ENCODE assay signal across 18 cellular contexts in genomic region chr4:86338521-86338920, GRCh38. TPM values are rescaled to one million over a fixed set of nuclear protein-coding genes. Genes with fewer than 3 reads are reported as not detected.
A peak's percentile ranks its signal among the peaks of the same experiment; 100 is the strongest.
DNase-seq lines count a peak whose midpoint lies in the region; ATAC-seq and TF ChIP-seq lines count a peak whose summit lies in the region.
"Had no signal": no experiment of that assay in that cellular context is flagged by ENCODE, and none has a peak within 500 bp of the region (broad histone marks: within the 10 kb centered on the region; RNA-seq: fewer than 3 reads in every experiment).

No MANE protein-coding gene starts in this region.

- ATAC-seq in SK-N-SH treated with all-trans-retinoic acid at 6 μM for 48 hours (peak; percentile 24; the same call in 2 of the 3 replicates), HG02870 (IDR thresholded peaks at IDR 0.05; ENCODE audit: unreplicated experiment) (no peak), right lobe of liver (no peak), GM19324 (IDR thresholded peaks at IDR 0.05; ENCODE audit: low FRiP score, unreplicated experiment) (no peak)
- ATAC-seq: activated CD4-positive, alpha-beta T cell treated with anti-CD3 and anti-CD28 coated beads for 36 hours; activated T-helper 17 cell treated with anti-CD3 and anti-CD28 coated beads, Interleukin-2, amount 50 U/mL, for 72 hours; K562; stimulated activated memory B cell treated with anti-CD40 and anti-IgM and Interleukin-4, amounts not matched to agents 10 μg/mL and 1 μg/mL and 100 μg/mL, for 72 hours had no signal

- H3K9me3 ChIP-seq in GM23248 (ENCODE audit: low read depth) (no peaks in the 10 kb centered on the region), right lobe of liver (no peaks in the 10 kb centered on the region)
- H3K9me3 ChIP-seq: thyroid gland had no signal

- no peak overlapping the region for H2AFZ ChIP-seq in GM23248

- H3K36me3 Mint-ChIP-seq in osteocyte (ENCODE audit: unreplicated experiment): no peaks in the 10 kb centered on the region
- H3K36me3 Mint-ChIP-seq: stimulated activated memory B cell treated with anti-CD40 and anti-IgM and Interleukin-4, amounts not matched to agents 10 μg/mL and 1 μg/mL and 100 μg/mL, for 72 hours had no signal

- no peaks in the 10 kb centered on the region for H3K79me2 ChIP-seq in GM23248 (ENCODE audit: insufficient read depth)

- peaks cover 25% of the 10 kb centered on the region for H3F3A ChIP-seq in GM23248 (ENCODE audit: insufficient read depth)

- H3K27me3 ChIP-seq in GM23248 (replicated peaks; ENCODE audit: insufficient read depth) (no peaks in the 10 kb centered on the region), right lobe of liver (no peaks in the 10 kb centered on the region)
- H3K27me3 ChIP-seq: thyroid gland had no signal

- H3K27me3 Mint-ChIP-seq in osteocyte (ENCODE audit: unreplicated experiment): no peaks in the 10 kb centered on the region

- peak overlapping the region; percentile 57 for H3K27ac ChIP-seq in GM23248
- no peak overlapping the region for H3K27ac ChIP-seq in right lobe of liver
- H3K27ac ChIP-seq: RWPE1, thyroid gland had no signal

- no peak for TF ChIP-seq POLR2A in right lobe of liver (IDR thresholded peaks at IDR 0.05)

- peaks cover 23% of the 10 kb centered on the region for H3K4me1 Mint-ChIP-seq in osteocyte (ENCODE audit: unreplicated experiment)
- H3K4me1 Mint-ChIP-seq: activated CD4-positive, alpha-beta T cell treated with anti-CD3 and anti-CD28 coated beads for 36 hours; activated T-helper 17 cell treated with anti-CD3 and anti-CD28 coated beads, Interleukin-2, amount 50 U/mL, for 72 hours; stimulated activated memory B cell treated with anti-CD40 and anti-IgM and Interleukin-4, amounts not matched to agents 10 μg/mL and 1 μg/mL and 100 μg/mL, for 72 hours had no signal

- H3K36me3 ChIP-seq in GM23248 (ENCODE audit: low read depth) (no peaks in the 10 kb centered on the region), right lobe of liver (no peaks in the 10 kb centered on the region)
- H3K36me3 ChIP-seq: thyroid gland had no signal

- no peak overlapping the region for H3K4me3 Mint-ChIP-seq in osteocyte (ENCODE audit: unreplicated experiment)
- H3K4me3 Mint-ChIP-seq: activated CD4-positive, alpha-beta T cell treated with anti-CD3 and anti-CD28 coated beads for 36 hours; activated T-helper 17 cell treated with anti-CD3 and anti-CD28 coated beads, Interleukin-2, amount 50 U/mL, for 72 hours; stimulated activated memory B cell treated with anti-CD40 and anti-IgM and Interleukin-4, amounts not matched to agents 10 μg/mL and 1 μg/mL and 100 μg/mL, for 72 hours had no signal

- no peaks in the 10 kb centered on the region for H4K20me1 ChIP-seq in GM23248 (ENCODE audit: insufficient read depth)

- H3K9ac ChIP-seq in GM23248: no peak overlapping the region

- no peaks in the 10 kb centered on the region for H3K9me3 Mint-ChIP-seq in osteocyte (ENCODE audit: unreplicated experiment)
- H3K9me3 Mint-ChIP-seq: activated T-helper 17 cell treated with anti-CD3 and anti-CD28 coated beads, Interleukin-2, amount 50 U/mL, for 72 hours; stimulated activated memory B cell treated with anti-CD40 and anti-IgM and Interleukin-4, amounts not matched to agents 10 μg/mL and 1 μg/mL and 100 μg/mL, for 72 hours had no signal

- intact Hi-C loops in right lobe of liver (cut with DNase I): no loop called here

- no peaks in the 10 kb centered on the region for H3K9me2 ChIP-seq in GM23248 (ENCODE audit: insufficient read depth)

- WGBS in GM23248 (ENCODE audit: low coverage in 1 of 2, low lambda C conversion rate in 2 of 2, missing lambda C conversion rate in 2 of 2), 2 experiments: 59 to 64% methylated on average over 3 of the region's 3 CpGs
- 49% methylated on average over 3 of the region's 3 CpGs for WGBS in right lobe of liver (ENCODE audit: insufficient coverage, low coverage, low lambda C conversion rate, missing lambda C conversion rate)

- peaks cover 29% of the 10 kb centered on the region for H3K4me1 ChIP-seq in GM23248 (ENCODE audit: insufficient read depth)
- H3K4me1 ChIP-seq in right lobe of liver: no peaks in the 10 kb centered on the region

- in situ Hi-C loops in GM23248 (cut with MboI): no loop called here

- DNase-seq in GM23248: peak; percentile 43
- DNase-seq in fibroblast of gingiva (ENCODE audit: low read depth): peak; percentile 4
- no peak for DNase-seq in osteocyte (ENCODE audit: extremely low spot score, unreplicated experiment)
- no peak for DNase-seq in right lobe of liver
- no peak for DNase-seq in NCI-H510A treated with DMSO at 0.1 percent for 48 hours (lab: John Stamatoyannopoulos, UW)
- DNase-seq: activated CD4-positive, alpha-beta T cell treated with anti-CD3 and anti-CD28 coated beads for 36 hours; DND-41; effector CD8-positive, alpha-beta T cell; NCI-H2029; NCI-H446 treated with DMSO at 0.1 percent for 48 hours; thyroid gland had no signal

- peak overlapping the region; percentile 76 for H3K27ac Mint-ChIP-seq in osteocyte (ENCODE audit: unreplicated experiment)
- H3K27ac Mint-ChIP-seq: activated CD4-positive, alpha-beta T cell treated with anti-CD3 and anti-CD28 coated beads for 36 hours; activated T-helper 17 cell treated with anti-CD3 and anti-CD28 coated beads, Interleukin-2, amount 50 U/mL, for 72 hours; stimulated activated memory B cell treated with anti-CD40 and anti-IgM and Interleukin-4, amounts not matched to agents 10 μg/mL and 1 μg/mL and 100 μg/mL, for 72 hours had no signal

- no peak for TF ChIP-seq CTCF in osteocyte (IDR thresholded peaks at IDR 0.05)
- TF ChIP-seq CTCF in right lobe of liver (IDR thresholded peaks at IDR 0.05): no peak

- peak overlapping the region; percentile 39 for H3K4me2 ChIP-seq in GM23248 (ENCODE audit: unreplicated experiment)

- H3K4me3 ChIP-seq in GM23248: no peak overlapping the region
- H3K4me3 ChIP-seq in right lobe of liver: no peak overlapping the region
- H3K4me3 ChIP-seq: K562, thyroid gland had no signal

TF ChIP-seq in SK-N-SH treated with all-trans-retinoic acid at 6 μM for 48 hours, 23 proteins besides CTCF, POLR2A, EP300 and RAD21:
- TF ChIP-seq ISL1 (CRISPR knock-in tag; IDR thresholded peaks at IDR 0.05) (peak; percentile 37), CSRNP3 (CRISPR knock-in tag; IDR thresholded peaks at IDR 0.05) (no peak)

RNA-seq across cellular contexts. Expression of gene MAPK10, which starts 21.3 kb away (rescaled TPM):
- 0.89 and 1.3 TPM in 2 replicates for total RNA-seq in GM23248 (2014; rRNA removed; shearing (Covaris generic))
- polyA plus RNA-seq in GM23248 (2016; fragmentation: Nextera tagmentation; extraction: Ambion mirVana): 0.73 and 1.1 TPM in 2 replicates
- total RNA-seq in osteocyte (16.2 and 19.2 TPM in 2 replicates), right lobe of liver (1 to 10 TPM in 4 of 6 experiments, under 1 TPM in 2; 0.74 to 1.9 (median 1.6) TPM)

Comparison
In these comparisons a context has a peak if more than half of its experiments do, and no peak if none do; other contexts are left out.
1. DNase-seq: peak in GM23248 (single experiment) and fibroblast of gingiva (single experiment); none in osteocyte (single experiment), right lobe of liver (0 of 3) and NCI-H510A treated with DMSO at 0.1 percent for 48 hours (single experiment).